ENCODE assay signal across 8 cellular contexts in genomic region chr17:36486204-36487194, GRCh38. TPM values are rescaled to one million over a fixed set of nuclear protein-coding genes. Genes with fewer than 3 reads are reported as not detected.
DNase-seq lines count a peak whose midpoint lies in the region; ATAC-seq and TF ChIP-seq lines count a peak whose summit lies in the region.

Gene ZNHIT3 (plus strand): TSS chr17:36486681. CDS start chr17:36486700, 19 bp downstream.

- H3K4me3 ChIP-seq in astrocyte of the cerebellum (ENCODE audit: low read depth, low read length) (peak within 1 kb of the TSS; percentile 92), hepatocyte (peak within 1 kb of the TSS; percentile 79), aorta (ENCODE audit: low read length in 2 of 2) (peak within 1 kb of the TSS; percentile 86 to 91)

- ATAC-seq in GM18508 (IDR thresholded peaks at IDR 0.05; ENCODE audit: insufficient read depth, unreplicated experiment) (peak; percentile 76), HG03025 (IDR thresholded peaks at IDR 0.05; ENCODE audit: low FRiP score, unreplicated experiment) (peak; percentile 83), aorta (ENCODE audit: low FRiP score) (peak; percentile 95)

- no peaks in the 10 kb centered on the region for H3K36me3 ChIP-seq in hepatocyte (replicated peaks; ENCODE audit: insufficient read depth, low read depth)
- H3K36me3 ChIP-seq in aorta (ENCODE audit: control insufficient read depth in 1 of 2, insufficient read depth in 2 of 2, low read length in 1 of 2): no peaks in the 10 kb centered on the region

- H3K4me2 ChIP-seq in hepatocyte: peak within 1 kb of the TSS; percentile 90

- H3K4me1 ChIP-seq in hepatocyte (ENCODE audit: insufficient read depth) (peaks cover 17% of the 10 kb centered on the region), aorta (ENCODE audit: control insufficient read depth in 1 of 2, insufficient read depth in 2 of 2, low read length in 2 of 2) (no peaks in the 10 kb centered on the region)

- peak; percentile 77 for DNase-seq in NCI-H2029 treated with DMSO at 0.1 percent for 48 hours (lab: John Stamatoyannopoulos, UW)
- peak; percentile 83 for DNase-seq in T-helper 22 cell (ENCODE audit: low read depth)
- DNase-seq in astrocyte of the cerebellum (ENCODE audit: low read depth): peak; percentile 84
- DNase-seq in hepatocyte (ENCODE audit: low spot score): peak; percentile 96
- DNase-seq in renal cortical epithelial cell (ENCODE audit: low read depth): peak; percentile 90
- peak; percentile 94 to 95 for DNase-seq in aorta

- no peaks in the 10 kb centered on the region for H3K9me3 ChIP-seq in hepatocyte (ENCODE audit: low read depth)
- H3K9me3 ChIP-seq in aorta (ENCODE audit: control insufficient read depth, low read length): no peaks in the 10 kb centered on the region

- peaks cover 8% of the 10 kb centered on the region for H3K27me3 ChIP-seq in hepatocyte
- no peaks in the 10 kb centered on the region for H3K27me3 ChIP-seq in aorta (ENCODE audit: control insufficient read depth in 1 of 2, insufficient read depth in 2 of 2, low read length in 1 of 2)

- peak within 1 kb of the TSS; percentile 100 for H2AFZ ChIP-seq in hepatocyte

- H3K27ac ChIP-seq in hepatocyte: peak within 1 kb of the TSS; percentile 69
- H3K27ac ChIP-seq in aorta (ENCODE audit: low read depth in 1 of 2, low read length in 2 of 2): peak within 1 kb of the TSS in 1 of 2 donors; percentile 1

- intact Hi-C loops in aorta (cut with DNase I): loop anchor here (10.0 kb wide), 5 partner anchors 48 to 522 kb away; partner anchors contain the start of genes AATF (in 1 of the 2), DHRS11 (in 1 of the 2), MYO19 (in 1 of the 2) and PIGW (in 1 of the 2)

- H4K20me1 ChIP-seq in hepatocyte (ENCODE audit: insufficient read depth, poor library complexity, severe bottlenecking): peaks cover 20% of the 10 kb centered on the region

- no peaks in the 10 kb centered on the region for H3K9me2 ChIP-seq in hepatocyte (replicated peaks; ENCODE audit: insufficient read depth)

- 1% methylated on average over 57 of the region's 73 CpGs for WGBS in hepatocyte (ENCODE audit: low lambda C conversion rate, missing lambda C conversion rate)
- 0% methylated on average over 66 to 73 of the region's 73 CpGs for WGBS in aorta, 2 donors

- peaks cover 49% of the 10 kb centered on the region for H3K79me2 ChIP-seq in hepatocyte

- in situ Hi-C loops in astrocyte of the cerebellum (cut with HindIII; ENCODE audit: low sequenced_read_pairs): loop anchor here (25.0 kb wide), 3 partner anchors 274 to 499 kb away; partner anchors contain the start of genes CCL14, CCL16, CCL3 and CCL4L2

- TF ChIP-seq CTCF in astrocyte of the cerebellum (IDR thresholded peaks at IDR 0.05; ENCODE audit: low read depth, low read length, missing control alignments): no peak
- no peak for TF ChIP-seq CTCF in hepatocyte (IDR thresholded peaks at IDR 0.05; ENCODE audit: poor library complexity)

RNA-seq across cellular contexts. Expression of gene ZNHIT3, which starts in this region (rescaled TPM):
- total RNA-seq in hepatocyte (48.1 and 54.1 TPM in 2 replicates), renal cortical epithelial cell (26.8 and 31.8 TPM in 2 replicates), aorta (10 to 100 TPM; 20.2 to 21.8 TPM)
- polyA plus RNA-seq in hepatocyte (39.6 and 53.3 TPM in 2 replicates), aorta (10 to 100 TPM; 47.2 to 50.0 TPM)
